In genomic region chr6:17057322-17057721, GRCh38 we compare ENCODE assay signal across 35 cellular contexts. TPM values are rescaled to one million over a fixed set of nuclear protein-coding genes. Genes with fewer than 3 reads are reported as not detected.
DNase-seq lines count a peak whose midpoint lies in the region; ATAC-seq, FAIRE-seq and TF ChIP-seq lines count a peak whose summit lies in the region.
"Had no signal": no experiment of that assay in that cellular context is flagged by ENCODE, and none has a peak within 500 bp of the region (broad histone marks: within the 10 kb centered on the region; RNA-seq: fewer than 3 reads in every experiment).

No MANE protein-coding gene starts in this region.

- no peak for TF ChIP-seq POLR2A in HepG2 (IDR thresholded peaks at IDR 0.05; ENCODE audit: insufficient read depth in 1 of 2, low read depth in 2 of 2, low read length in 2 of 2)
- TF ChIP-seq POLR2A in right lobe of liver (IDR thresholded peaks at IDR 0.05): no peak

- intact Hi-C loops in HepG2 (cut with micrococcal nuclease; ENCODE audit: unreplicated experiment): no loop called here
- intact Hi-C loops in right lobe of liver (cut with DNase I): no loop called here

- no peak for TF ChIP-seq EP300 in HepG2 (IDR thresholded peaks at IDR 0.05; ENCODE audit: low read depth in 2 of 2, low read length in 2 of 2)
- TF ChIP-seq EP300 in HepG2 (CRISPR knock-in tag; IDR thresholded peaks at IDR 0.05; ENCODE audit: borderline replicate concordance): no peak

- H3K4me3 ChIP-seq in HepG2 (replicated peaks in 1 of 3; ENCODE audit: insufficient read depth in 1 of 3, low read depth in 2 of 3, low read length in 3 of 3): no peak overlapping the region
- no peak overlapping the region for H3K4me3 ChIP-seq in right lobe of liver
- H3K4me3 ChIP-seq in RWPE2 (ENCODE audit: severe bottlenecking): no peak overlapping the region
- no peak overlapping the region for H3K4me3 ChIP-seq in fibroblast of mammary gland (ENCODE audit: control insufficient read depth, low read depth, low read length)
- H3K4me3 ChIP-seq: coronary artery, Peyer's patch, SJCRH30, thoracic aorta, uterus had no signal

- no peaks in the 10 kb centered on the region for H4K20me1 ChIP-seq in HepG2 (ENCODE audit: insufficient read depth, low read length)

- no peaks in the 10 kb centered on the region for H3K27me3 ChIP-seq in HepG2 (ENCODE audit: control insufficient read depth in 1 of 2, insufficient read depth in 2 of 2, low read length in 2 of 2)
- no peaks in the 10 kb centered on the region for H3K27me3 ChIP-seq in right lobe of liver
- no peaks in the 10 kb centered on the region for H3K27me3 ChIP-seq in RWPE2 (ENCODE audit: insufficient read depth, poor library complexity, severe bottlenecking)
- H3K27me3 ChIP-seq: BE2C, Peyer's patch, SJCRH30, uterus had no signal

- no peaks in the 10 kb centered on the region for H3K36me3 ChIP-seq in HepG2 (replicated peaks in 1 of 2; ENCODE audit: control insufficient read depth in 1 of 2, insufficient read depth in 2 of 2, low read length in 2 of 2)
- no peaks in the 10 kb centered on the region for H3K36me3 ChIP-seq in right lobe of liver
- H3K36me3 ChIP-seq in RWPE2 (ENCODE audit: low read depth): no peaks in the 10 kb centered on the region
- H3K36me3 ChIP-seq: BE2C, Peyer's patch, SJCRH30, thoracic aorta, uterus had no signal

- no peak overlapping the region for H3K4me2 ChIP-seq in HepG2 (ENCODE audit: low read depth, low read length)

- no peak for TF ChIP-seq CTCF in HepG2 (CRISPR knock-in tag; IDR thresholded peaks at IDR 0.05)
- no peak for TF ChIP-seq CTCF in right lobe of liver (IDR thresholded peaks at IDR 0.05)
- no peak for TF ChIP-seq CTCF in RWPE2 (IDR thresholded peaks at IDR 0.05; ENCODE audit: poor library complexity, severe bottlenecking)
- TF ChIP-seq CTCF in fibroblast of mammary gland (conservative IDR thresholded peaks at IDR 0.05; ENCODE audit: control insufficient read depth, insufficient read depth, low read depth, low read length): no peak

- no TSS peak for BruUV-seq in HepG2 (replicated peaks; lab: Mats Ljungman, UMichigan)

- DNase-seq in HepG2 (ENCODE audit: low spot score): no peak
- DNase-seq in right lobe of liver: no peak
- DNase-seq in RWPE2 (ENCODE audit: low spot score): no peak
- DNase-seq in fibroblast of mammary gland (ENCODE audit: low read depth): peak; percentile 63
- DNase-seq in NOMO-1 (lab: John Stamatoyannopoulos, UW; ENCODE audit: unreplicated experiment in 2 of 2): no peak
- DNase-seq in hippocampal formation (lab: John Stamatoyannopoulos, UW): no peak
- DNase-seq: activated CD4-positive, alpha-beta memory T cell treated with anti-CD3 and anti-CD28 coated beads for 36 hours; BE2C; DMS53; effector memory CD4-positive, alpha-beta T cell; islet precursor cell; midbrain; naive thymus-derived CD8-positive, alpha-beta T cell; NCI-H1092; NCI-H1930; NCI-H524 treated with DMSO at 0.1 percent for 48 hours; Peyer's patch; SJCRH30; stimulated activated naive CD4-positive, alpha-beta T cell treated with Interleukin-2 at 50 U/mL for 16 hours; T-helper 1 cell; uterus had no signal

- H3K9me3 ChIP-seq in HepG2 (ENCODE audit: low read length) (no peaks in the 10 kb centered on the region), right lobe of liver (no peaks in the 10 kb centered on the region), RWPE2 (ENCODE audit: severe bottlenecking) (no peaks in the 10 kb centered on the region)
- H3K9me3 ChIP-seq: BE2C, Peyer's patch, SJCRH30, thoracic aorta, uterus had no signal

- H2AFZ ChIP-seq in HepG2 (ENCODE audit: low read length): no peak overlapping the region

- H3K4me1 ChIP-seq in HepG2 (ENCODE audit: insufficient read depth, low read length): no peaks in the 10 kb centered on the region
- no peaks in the 10 kb centered on the region for H3K4me1 ChIP-seq in right lobe of liver
- peaks cover 10% of the 10 kb centered on the region for H3K4me1 ChIP-seq in RWPE2 (ENCODE audit: insufficient read depth, poor library complexity, severe bottlenecking)
- H3K4me1 ChIP-seq: BE2C, Peyer's patch, SJCRH30, uterus had no signal

- no peak for ATAC-seq in HepG2
- no peak for ATAC-seq in right lobe of liver
- ATAC-seq in RWPE2 (ENCODE audit: low read depth): peak; percentile 61
- no peak for ATAC-seq in HG02588 (IDR thresholded peaks at IDR 0.05; ENCODE audit: unreplicated experiment)
- ATAC-seq in GM18498 (IDR thresholded peaks at IDR 0.05; ENCODE audit: unreplicated experiment): no peak
- ATAC-seq: activated CD4-positive, CD25-positive, alpha-beta regulatory T cell treated with anti-CD3 and anti-CD28 coated beads, Interleukin-2, amount 50 U/mL, for 24 hours; activated naive CD4-positive, alpha-beta T cell treated with anti-CD3 and anti-CD28 coated beads, Interleukin-2, amount 50 U/mL, for 72 hours; HCT116; naive thymus-derived CD8-positive, alpha-beta T cell had no signal

- in situ Hi-C loops in HepG2 (cut with HindIII; ENCODE audit: extremely low pct_ligation_motif_present, low pct_unique_long_range_greater_than_20kb): no loop called here

- FAIRE-seq in HepG2 (lab: Jason Lieb, UNC): no peak
- FAIRE-seq: GM18507 had no signal

- 4% methylated on average over 2 of the region's 2 CpGs for WGBS in HepG2 (ENCODE audit: low lambda C conversion rate)
- 58% methylated on average over 2 of the region's 2 CpGs for WGBS in right lobe of liver (ENCODE audit: insufficient coverage, low coverage, low lambda C conversion rate, missing lambda C conversion rate)

- POLR2A ChIA-PET in HepG2 (lab: Yijun Ruan, JAX): no interaction called here

- TF ChIP-seq RAD21 in HepG2 (CRISPR knock-in tag; IDR thresholded peaks at IDR 0.05): no peak

- no peaks in the 10 kb centered on the region for H3K79me2 ChIP-seq in HepG2 (ENCODE audit: insufficient read depth, low read length)

- CTCF ChIA-PET in HepG2 (lab: Yijun Ruan, JAX; ENCODE audit: low intra/inter-chr PET ratio, low total read pairs): no interaction called here

- H3K27ac ChIP-seq in HepG2 (ENCODE audit: extremely low read length, insufficient read depth, low read length) (no peak overlapping the region), right lobe of liver (no peak overlapping the region), RWPE2 (ENCODE audit: poor library complexity, severe bottlenecking) (no peak overlapping the region)
- H3K27ac ChIP-seq: coronary artery, HL-60, Peyer's patch, SJCRH30, thoracic aorta, uterus had no signal

- H3K9ac ChIP-seq in HepG2 (ENCODE audit: insufficient read depth, low read depth, low read length): no peak overlapping the region

TF ChIP-seq in HepG2, 621 proteins besides CTCF, POLR2A, EP300 and RAD21:
- TF ChIP-seq NFKBIZ (CRISPR knock-in tag; IDR thresholded peaks at IDR 0.05) (no peak), ZBTB7A (CRISPR knock-in tag; IDR thresholded peaks at IDR 0.05) (no peak), ZSCAN9 (CRISPR knock-in tag; IDR thresholded peaks at IDR 0.05; ENCODE audit: borderline replicate concordance) (no peak), ZBTB1 (CRISPR knock-in tag; IDR thresholded peaks at IDR 0.05; ENCODE audit: borderline replicate concordance) (no peak), MXD1 (CRISPR knock-in tag; IDR thresholded peaks at IDR 0.05) (no peak), KDM6A (CRISPR knock-in tag; IDR thresholded peaks at IDR 0.05; ENCODE audit: low read depth) (no peak), ZNF292 (CRISPR knock-in tag; IDR thresholded peaks at IDR 0.05; ENCODE audit: borderline replicate concordance, low read depth) (no peak), MAFK (conservative IDR thresholded peaks at IDR 0.05 in 1 of 2, IDR thresholded peaks at IDR 0.05 in 1 of 2; ENCODE audit: low read length in 2 of 2) (peak; percentile 48 to 50; a peak in 3 of 4 replicates), ZNF138 (CRISPR knock-in tag; IDR thresholded peaks at IDR 0.05; ENCODE audit: low read depth) (no peak), NR3C1 (CRISPR knock-in tag; IDR thresholded peaks at IDR 0.05) (no peak), NFE2L2 (IDR thresholded peaks at IDR 0.05; ENCODE audit: low read length) (peak; percentile 91)

RNA-seq across cellular contexts. Expression of gene STMND1, which starts 44.5 kb away (rescaled TPM):
- not detected in 2 replicates for total RNA-seq in HepG2 (2016; rRNA removed; fragmentation: Illumina TruSeq; extraction: Trizol)
- not detected in 2 replicates for total RNA-seq in HepG2 (2016; cell fraction: cytosol; rRNA removed; fragmentation: Illumina TruSeq; extraction: Trizol; ENCODE audit: low read depth)
- total RNA-seq in HepG2 (2016; cell fraction: insoluble cytoplasmic fraction; rRNA removed; fragmentation: Illumina TruSeq; extraction: Trizol): not detected in 2 replicates
- total RNA-seq in HepG2 (2016; cell fraction: membrane; rRNA removed; fragmentation: Illumina TruSeq; extraction: Trizol): not detected in 2 replicates
- total RNA-seq in HepG2 (2016; cell fraction: nucleus; rRNA removed; fragmentation: Illumina TruSeq; extraction: Trizol): not detected in 2 replicates
- polyA plus RNA-seq in HepG2 (2011; rRNA removed): not detected in 2 replicates
- polyA plus RNA-seq in HepG2 (2011; cell fraction: cytosol; rRNA removed): not detected in 2 replicates
- polyA plus RNA-seq in HepG2 (2011; cell fraction: nucleus; rRNA removed): not detected in 2 replicates
- not detected in 2 replicates for polyA plus RNA-seq in HepG2 (2012)
- polyA plus RNA-seq in HepG2 (2016; cell fraction: cytosol; fragmentation: Illumina TruSeq; extraction: Trizol; ENCODE audit: low read depth): not detected in 2 replicates
- not detected in 2 replicates for polyA plus RNA-seq in HepG2 (2016; cell fraction: insoluble cytoplasmic fraction; fragmentation: Illumina TruSeq; extraction: Trizol; ENCODE audit: low read depth)
- polyA plus RNA-seq in HepG2 (2016; cell fraction: membrane; fragmentation: Illumina TruSeq; extraction: Trizol; ENCODE audit: low read depth): not detected in 2 replicates
- not detected in 2 replicates for polyA plus RNA-seq in HepG2 (2016; cell fraction: nucleus; fragmentation: Illumina TruSeq; extraction: Trizol; ENCODE audit: insufficient read depth, low read depth)
- polyA minus RNA-seq in HepG2 (2011; rRNA and poly(A)+ RNA removed; ENCODE audit: low replicate concordance): not detected in 2 replicates
- not detected in 2 replicates for polyA minus RNA-seq in HepG2 (2011; cell fraction: cytosol; rRNA and poly(A)+ RNA removed)
- polyA minus RNA-seq in HepG2 (2011; cell fraction: nucleus; rRNA and poly(A)+ RNA removed): not detected in 2 replicates
- under 1 TPM in 1 of 6 experiments, not detected in 5; 0.25 TPM for total RNA-seq in right lobe of liver
- total RNA-seq: activated CD4-positive, alpha-beta memory T cell treated with anti-CD3 and anti-CD28 coated beads for 36 hours; activated T-helper 2 cell treated with anti-CD3 and anti-CD28 coated beads, Interferon-gamma antibody, Interleukin-2, Interleukin-4, amounts not matched to agents 10 μg/mL and 5 μg/mL and 100 μg/mL, durations not matched to agents 14 hours and 24 hours and 36 hours; cardiac septum; liver; naive thymus-derived CD8-positive, alpha-beta T cell; omental fat pad; Peyer's patch; pulmonary artery endothelial cell; SJCRH30; thoracic aorta had no signal
- polyA plus RNA-seq: naive thymus-derived CD8-positive, alpha-beta T cell had no signal
